ENCODE assay signal across 15 cellular contexts in genomic region chr16:51440096-51440495, GRCh38.
DNase-seq lines count a peak whose midpoint lies in the region; ATAC-seq and TF ChIP-seq lines count a peak whose summit lies in the region.
"Had no signal": no experiment of that assay in that cellular context is flagged by ENCODE, and none has a peak within 500 bp of the region (broad histone marks: within the 10 kb centered on the region; RNA-seq: fewer than 3 reads in every experiment).

No MANE protein-coding gene starts in this region.

- no peaks in the 10 kb centered on the region for H3K9me3 ChIP-seq in HUES64 (ENCODE audit: insufficient read depth, low read depth, low read length)
- H3K9me3 ChIP-seq: SJCRH30, testis had no signal

- peak overlapping the region; percentile 7 to 82 (median 74) for H3K4me3 Mint-ChIP-seq in brain
- H3K4me3 Mint-ChIP-seq: activated T-helper 1 cell treated with anti-CD3 and anti-CD28 coated beads, Interleukin-12 subunit alpha, Interleukin-12 subunit beta, Interleukin-2, Interleukin-4 antibody, amounts not matched to agents 30 ng/mL and 10 ng/mL and 1 ng/mL, durations not matched to agents 14 hours and 24 hours and 36 hours had no signal

- no peak for TF ChIP-seq CTCF in brain (conservative IDR thresholded peaks at IDR 0.05)

- ATAC-seq in GM18907 (IDR thresholded peaks at IDR 0.05; ENCODE audit: unreplicated experiment) = no peak
- ATAC-seq: left lobe of liver had no signal

- peak overlapping the region; percentile 51 for H3K4me3 ChIP-seq in HUES64 (ENCODE audit: low read length)
- H3K4me3 ChIP-seq: coronary artery, SJCRH30, testis had no signal

- peak; percentile 41 for DNase-seq in AG08395 (ENCODE audit: low spot score)
- DNase-seq in medulla oblongata (ENCODE audit: extremely low spot score) = peak; percentile 83
- DNase-seq in GM03348 (ENCODE audit: low spot score) = no peak
- DNase-seq in activated naive CD4-positive, alpha-beta T cell treated with Interleukin-2 at 50 U/mL for 16 hours = no peak
- DNase-seq in NCI-H510A (lab: John Stamatoyannopoulos, UW) = no peak
- DNase-seq: activated CD4-positive, alpha-beta T cell treated with anti-CD3 and anti-CD28 coated beads, Interleukin-2, amount 50 U/mL, for 48 hours; SJCRH30; T1000; testis had no signal

- H3K9ac ChIP-seq in HUES64 (ENCODE audit: low read depth, low read length) = 0 out of 2 replicates have a peak overlapping the region, but pooled peaks have one; percentile 22

- H3K27ac Mint-ChIP-seq in brain = peak overlapping the region; percentile 19 to 94 (median 91)
- H3K27ac Mint-ChIP-seq: activated T-helper 1 cell treated with anti-CD3 and anti-CD28 coated beads, Interleukin-12 subunit alpha, Interleukin-12 subunit beta, Interleukin-2, Interleukin-4 antibody, amounts not matched to agents 30 ng/mL and 10 ng/mL and 1 ng/mL, durations not matched to agents 14 hours and 24 hours and 36 hours had no signal

- peaks cover 65% of the 10 kb centered on the region for H3K4me1 Mint-ChIP-seq in brain

- no peaks in the 10 kb centered on the region for H3K27me3 ChIP-seq in HUES64 (ENCODE audit: insufficient read depth, low read length)
- H3K27me3 ChIP-seq: testis had no signal

- peaks cover 0 to 7% (median 3%) of the 10 kb centered on the region in 5 experiments for H3K9me3 Mint-ChIP-seq in brain
- H3K9me3 Mint-ChIP-seq: activated T-helper 1 cell treated with anti-CD3 and anti-CD28 coated beads, Interleukin-12 subunit alpha, Interleukin-12 subunit beta, Interleukin-2, Interleukin-4 antibody, amounts not matched to agents 30 ng/mL and 10 ng/mL and 1 ng/mL, durations not matched to agents 14 hours and 24 hours and 36 hours had no signal

- peak overlapping the region; percentile 82; the same call in 1 of the 2 replicates for H3K27ac ChIP-seq in HUES64 (ENCODE audit: low read depth, low read length)
- H3K27ac ChIP-seq: coronary artery, SJCRH30, testis had no signal

- H3K36me3 Mint-ChIP-seq in brain = no peaks in the 10 kb centered on the region

- H3K36me3 ChIP-seq in HUES64 (ENCODE audit: insufficient read depth, low read length) = no peaks in the 10 kb centered on the region
- H3K36me3 ChIP-seq: SJCRH30 had no signal

- peaks cover 47% of the 10 kb centered on the region for H3K4me1 ChIP-seq in HUES64 (ENCODE audit: insufficient read depth, low read length)
- H3K4me1 ChIP-seq: SJCRH30, testis had no signal

- peaks cover 12% of the 10 kb centered on the region for H3K27me3 Mint-ChIP-seq in brain

- WGBS in HUES64 = 62% methylated on average over 7 of the region's 7 CpGs

Comparison
In these comparisons a context has a peak if more than half of its experiments do, and no peak if none do; other contexts are left out.
1. DNase-seq: peak in AG08395 (single experiment) and medulla oblongata (single experiment); none in GM03348 (single experiment), activated naive CD4-positive, alpha-beta T cell treated with Interleukin-2 at 50 U/mL for 16 hours (single experiment) and NCI-H510A (single experiment).